ENCODE assay signal across 15 cellular contexts in genomic region chr3:72903004-72903403, GRCh38. TPM values are rescaled to one million over a fixed set of nuclear protein-coding genes. Genes with fewer than 3 reads are reported as not detected.
DNase-seq lines count a peak whose midpoint lies in the region; ATAC-seq, FAIRE-seq and TF ChIP-seq lines count a peak whose summit lies in the region.
"Had no signal": no experiment of that assay in that cellular context is flagged by ENCODE, and none has a peak within 500 bp of the region (broad histone marks: within the 10 kb centered on the region; RNA-seq: fewer than 3 reads in every experiment).

No MANE protein-coding gene starts in this region.

- TF ChIP-seq POLR2A in H1 (IDR thresholded peaks at IDR 0.05; ENCODE audit: control extremely low read depth in 1 of 2, low read depth in 2 of 2, low read length in 2 of 2) (no peak), gastrocnemius medialis (IDR thresholded peaks at IDR 0.05) (no peak)

- CTCF ChIA-PET in H1 (lab: Charles Lee; ENCODE audit: partially characterized antibody) = interaction anchor here (1.2 to 2.6 kb wide), 2 partner anchors 10 to 52 kb away, joined by 7 to 8 read pairs; no protein-coding TSS in a partner anchor

- no peak overlapping the region for H4K12ac ChIP-seq in trophoblast cell (ENCODE audit: low read depth, low read length)

- DNase-seq in GM03348 (ENCODE audit: low spot score) (peak; percentile 71), RKO (ENCODE audit: low spot score) (peak; percentile 67), H1 (ENCODE audit: low read depth in 1 of 2, low spot score in 2 of 2) (no peak), trophoblast cell (peak; percentile 68 to 89), gastrocnemius medialis (no peak), activated gamma-delta T cell treated with Interleukin-2 at 50 U/mL for 16 hours (no peak), NCI-H510A treated with DMSO at 0.1 percent for 48 hours (lab: John Stamatoyannopoulos, UW) (no peak), NCI-H1048 (lab: John Stamatoyannopoulos, UW) (no peak)
- DNase-seq: activated CD4-positive, alpha-beta T cell treated with anti-CD3 and anti-CD28 coated beads for 36 hours; NCI-H526; pancreas; stimulated activated CD4-positive, alpha-beta T cell treated with anti-CD3 and anti-CD28 coated beads, Interleukin-1b, Interleukin-23, amount 100 ng/mL, for 48 hours; stimulated activated naive B cell treated with anti-CD40 and anti-IgM and Interleukin-4, amounts not matched to agents 10 μg/mL and 1 μg/mL and 100 μg/mL, for 72 hours had no signal

- H3K27ac ChIP-seq in H1 (ENCODE audit: low read depth, low read length) = no peak overlapping the region
- no peak overlapping the region for H3K27ac ChIP-seq in trophoblast cell (ENCODE audit: low read depth, low read length)
- no peak overlapping the region for H3K27ac ChIP-seq in gastrocnemius medialis
- H3K27ac ChIP-seq: pancreas had no signal

- FAIRE-seq in H1 (lab: Jason Lieb, UNC) = no peak
- FAIRE-seq: GM12891, pancreas had no signal

- H2AFZ ChIP-seq in H1 (ENCODE audit: low read length) (no peak overlapping the region), trophoblast cell (ENCODE audit: insufficient read depth, low read length, poor library complexity) (no peak overlapping the region)

- H4K91ac ChIP-seq in H1 (replicated peaks; ENCODE audit: insufficient read length, low read length) = no peak overlapping the region
- H4K91ac ChIP-seq in trophoblast cell (ENCODE audit: low read depth, low read length) = peak overlapping the region; percentile 21

- H3K56ac ChIP-seq in H1 (replicated peaks; ENCODE audit: insufficient read length, low read depth, low read length) = no peak overlapping the region

- no peak for TF ChIP-seq RAD21 in H1 (IDR thresholded peaks at IDR 0.05 in 1 of 2, conservative IDR thresholded peaks at IDR 0.05 in 1 of 2; ENCODE audit: low read depth in 2 of 2, low read length in 2 of 2)

- no peak overlapping the region for H3K23ac ChIP-seq in H1 (ENCODE audit: insufficient read length)
- H3K23ac ChIP-seq in trophoblast cell (ENCODE audit: low read length) = no peak overlapping the region

- no peaks in the 10 kb centered on the region for H3K79me1 ChIP-seq in H1 (ENCODE audit: low read depth, low read length)
- no peaks in the 10 kb centered on the region for H3K79me1 ChIP-seq in trophoblast cell (ENCODE audit: low read length)

- H3K23me2 ChIP-seq in H1 (ENCODE audit: low read depth, low read length) = no peaks in the 10 kb centered on the region

- H3K14ac ChIP-seq in H1 (ENCODE audit: insufficient read length) = no peak overlapping the region
- no peak overlapping the region for H3K14ac ChIP-seq in trophoblast cell (ENCODE audit: low read length)

- H4K8ac ChIP-seq in H1 (ENCODE audit: extremely low read depth, insufficient read depth, low read length) (no peak overlapping the region), trophoblast cell (ENCODE audit: low read depth, low read length) (no peak overlapping the region)

- intact Hi-C loops in gastrocnemius medialis (cut with DNase I; ENCODE audit: low total_unique reads) = no loop called here

- no peaks in the 10 kb centered on the region for H4K20me1 ChIP-seq in H1 (replicated peaks in 1 of 2; ENCODE audit: control insufficient read depth in 1 of 2, insufficient read depth in 2 of 2, low read length in 2 of 2)

- ATAC-seq in gastrocnemius medialis = no peak
- ATAC-seq: activated CD4-positive, alpha-beta T cell treated with anti-CD3 and anti-CD28 coated beads for 36 hours; left lobe of liver; stimulated activated naive B cell treated with anti-CD40 and anti-IgM and Interleukin-4, amounts not matched to agents 10 μg/mL and 1 μg/mL and 100 μg/mL, for 72 hours had no signal

- in situ Hi-C loops in gastrocnemius medialis (cut with MboI; ENCODE audit: low sequenced_read_pairs in 4 of 4) = no loop called here

- no peak overlapping the region for H2BK20ac ChIP-seq in H1 (ENCODE audit: low read length)

- H3K9ac ChIP-seq in H1 (replicated peaks in 1 of 4; ENCODE audit: extremely low read depth in 1 of 4, low read depth in 3 of 4, low read length in 3 of 4) (no peak overlapping the region), trophoblast cell (ENCODE audit: low read length) (no peak overlapping the region)

- H3K4me2 ChIP-seq in H1 (ENCODE audit: insufficient read depth in 1 of 2, low read depth in 2 of 2, low read length in 2 of 2) (no peak overlapping the region), trophoblast cell (ENCODE audit: low read length) (no peak overlapping the region)

- no peak overlapping the region for H4K5ac ChIP-seq in H1 (ENCODE audit: insufficient read length, low read depth, low read length)

- TF ChIP-seq EP300 in H1 (IDR thresholded peaks at IDR 0.05; ENCODE audit: borderline replicate concordance in 1 of 2, low read depth in 2 of 2, low read length in 2 of 2) = no peak

- H3K36me3 ChIP-seq in H1 (ENCODE audit: control insufficient read depth in 2 of 4, insufficient read depth in 4 of 4, low read length in 3 of 4) (no peaks in the 10 kb centered on the region), trophoblast cell (ENCODE audit: control insufficient read depth in 1 of 2, insufficient read depth in 2 of 2, low read length in 2 of 2) (no peaks in the 10 kb centered on the region), gastrocnemius medialis (no peaks in the 10 kb centered on the region)
- H3K36me3 ChIP-seq: pancreas had no signal

- TF ChIP-seq CTCF in H1 (IDR thresholded peaks at IDR 0.05; ENCODE audit: control extremely low read depth in 1 of 3, insufficient read depth in 1 of 3, low read depth in 1 of 3, low read length in 3 of 3) = no peak
- TF ChIP-seq CTCF in gastrocnemius medialis (IDR thresholded peaks at IDR 0.05 in 4 of 5, conservative IDR thresholded peaks at IDR 0.05 in 1 of 5) = no peak

- POLR2A ChIA-PET in H1 (lab: Charles Lee; ENCODE audit: partially characterized antibody) = no interaction called here

- H3K18ac ChIP-seq in H1 (ENCODE audit: extremely low read depth, low read length) (no peak overlapping the region), trophoblast cell (ENCODE audit: low read length) (no peak overlapping the region)

- H2BK120ac ChIP-seq in H1 (replicated peaks; ENCODE audit: low read depth, low read length) (no peak overlapping the region), trophoblast cell (ENCODE audit: insufficient read depth, low read length, poor library complexity) (no peak overlapping the region)

- H3K4ac ChIP-seq in H1 (replicated peaks; ENCODE audit: insufficient read length, low read depth, low read length) (no peak overlapping the region), trophoblast cell (ENCODE audit: low read depth, low read length) (no peak overlapping the region)

- H3K27me3 ChIP-seq in H1 (replicated peaks in 1 of 4; ENCODE audit: control insufficient read depth in 3 of 4, extremely low read depth in 1 of 4, insufficient read depth in 3 of 4, low read length in 3 of 4) (no peaks in the 10 kb centered on the region), trophoblast cell (ENCODE audit: insufficient read depth, low read length) (no peaks in the 10 kb centered on the region), gastrocnemius medialis (no peaks in the 10 kb centered on the region)
- H3K27me3 ChIP-seq: pancreas had no signal

- WGBS in H1 (ENCODE audit: extremely low coverage in 1 of 2, insufficient coverage in 1 of 2, insufficient read length in 1 of 2, insufficient replicate concordance in 2 of 2, low coverage in 1 of 2, low lambda C conversion rate in 2 of 2, missing lambda C conversion rate in 1 of 2), 2 experiments = 86% methylated on average over 3 of the region's 3 CpGs; no CpG with 5 or more reads in 1 of the 2 experiments
- no CpG with 5 or more reads among the region's 3 CpGs for WGBS in trophoblast cell (ENCODE audit: extremely low coverage, insufficient coverage, insufficient read length)

- H3K4me1 ChIP-seq in H1 (replicated peaks in 1 of 4; ENCODE audit: control insufficient read depth in 3 of 4, insufficient read depth in 4 of 4, low read length in 3 of 4) (peaks cover 0 to 2% (median 0%) of the 10 kb centered on the region in 4 experiments; a peak in 1 of 7 replicates), trophoblast cell (ENCODE audit: control insufficient read depth in 1 of 2, insufficient read depth in 2 of 2, low read length in 2 of 2) (peaks cover 3 to 9% of the 10 kb centered on the region in 2 experiments), gastrocnemius medialis (no peaks in the 10 kb centered on the region)
- H3K4me1 ChIP-seq: pancreas had no signal

- H3K79me2 ChIP-seq in H1 (ENCODE audit: control insufficient read depth in 1 of 2, insufficient read depth in 2 of 2, low read length in 2 of 2) (no peaks in the 10 kb centered on the region), trophoblast cell (ENCODE audit: control insufficient read depth, insufficient read depth, low read length, poor library complexity) (no peaks in the 10 kb centered on the region)

- no peak overlapping the region for H2BK5ac ChIP-seq in H1 (ENCODE audit: low read depth, low read length)
- no peak overlapping the region for H2BK5ac ChIP-seq in trophoblast cell (ENCODE audit: low read depth, low read length, poor library complexity)

- no peak overlapping the region for H2BK15ac ChIP-seq in H1 (ENCODE audit: low read length)

- no peak overlapping the region for H2AK5ac ChIP-seq in H1 (ENCODE audit: low read depth, low read length)
- H2AK5ac ChIP-seq in trophoblast cell (ENCODE audit: low read length) = no peak overlapping the region

- H2BK12ac ChIP-seq in H1 (ENCODE audit: low read depth, low read length) (no peak overlapping the region), trophoblast cell (ENCODE audit: low read length) (no peak overlapping the region)

- no peaks in the 10 kb centered on the region for H3K9me3 ChIP-seq in H1 (ENCODE audit: insufficient read depth in 2 of 2, low read depth in 1 of 2, low read length in 1 of 2)
- no peaks in the 10 kb centered on the region for H3K9me3 ChIP-seq in trophoblast cell (ENCODE audit: insufficient read depth, low read depth, low read length)
- H3K9me3 ChIP-seq in gastrocnemius medialis = no peaks in the 10 kb centered on the region
- H3K9me3 ChIP-seq: pancreas had no signal

- H3K4me3 ChIP-seq in H1 (ENCODE audit: extremely low read depth in 1 of 4, insufficient read depth in 2 of 4, low read depth in 3 of 4, low read length in 4 of 4) (no peak overlapping the region), trophoblast cell (ENCODE audit: low read depth, low read length) (no peak overlapping the region), gastrocnemius medialis (no peak overlapping the region)
- H3K4me3 ChIP-seq: pancreas had no signal

RNA-seq across cellular contexts. Expression of gene GXYLT2, which starts 15.2 kb away (rescaled TPM):
- total RNA-seq in H1 (2021; fragmentation: NEBNext Ultra II Directional; extraction: Animal tissue kit (Norgen Biotek cat#: 25700)) = 3.9 and 5.6 TPM in 2 replicates
- 1.3 and 1.8 TPM in 2 replicates for polyA plus RNA-seq in H1 (2011; rRNA removed)
- polyA plus RNA-seq in H1 (2011; cell fraction: cytosol; rRNA removed) = 1.6 TPM
- 2.5 TPM for polyA plus RNA-seq in H1 (2011; cell fraction: nucleus; rRNA removed)
- polyA plus RNA-seq in H1 (2012, experiment 1 of 2) = 1.2 to 2.1 TPM (median 1.7 TPM) in 4 replicates
- 0.73 TPM for polyA plus RNA-seq in H1 (2012, experiment 2 of 2)
- 3.6 TPM for polyA plus RNA-seq in H1 (2013, experiment 1 of 2)
- polyA plus RNA-seq in H1 (2013, experiment 2 of 2) = 3.8 TPM
- polyA minus RNA-seq in H1 (2011; rRNA and poly(A)+ RNA removed) = 3.2 and 6.7 TPM in 2 replicates
- 4.2 TPM for polyA minus RNA-seq in H1 (2011; cell fraction: cytosol; rRNA and poly(A)+ RNA removed)
- 7.5 TPM for polyA minus RNA-seq in H1 (2011; cell fraction: nucleus; rRNA and poly(A)+ RNA removed)
- polyA plus RNA-seq in trophoblast cell (2013) = 7.8 and 8.2 TPM in 2 replicates
- under 1 TPM in 3 of 4 donors, not detected in 1; 0.31 to 0.94 (median 0.38) TPM for total RNA-seq in gastrocnemius medialis

RNA-seq across cellular contexts. Expression of gene SHQ1, which starts 54.8 kb away (rescaled TPM):
- 33.7 and 34.4 TPM in 2 replicates for total RNA-seq in H1 (2021; fragmentation: NEBNext Ultra II Directional; extraction: Animal tissue kit (Norgen Biotek cat#: 25700))
- polyA plus RNA-seq in H1 (2011; rRNA removed) = 7.5 and 10.7 TPM in 2 replicates
- 11.5 TPM for polyA plus RNA-seq in H1 (2011; cell fraction: cytosol; rRNA removed)
- 16.6 TPM for polyA plus RNA-seq in H1 (2011; cell fraction: nucleus; rRNA removed)
- 14.1 to 27.9 TPM (median 17.1 TPM) in 4 replicates for polyA plus RNA-seq in H1 (2012, experiment 1 of 2)
- 2.0 TPM for polyA plus RNA-seq in H1 (2012, experiment 2 of 2)
- 14.7 TPM for polyA plus RNA-seq in H1 (2013, experiment 1 of 2)
- polyA plus RNA-seq in H1 (2013, experiment 2 of 2) = 14.9 TPM
- polyA minus RNA-seq in H1 (2011; rRNA and poly(A)+ RNA removed) = 11.1 and 13.8 TPM in 2 replicates
- 17.9 TPM for polyA minus RNA-seq in H1 (2011; cell fraction: cytosol; rRNA and poly(A)+ RNA removed)
- 51.4 TPM for polyA minus RNA-seq in H1 (2011; cell fraction: nucleus; rRNA and poly(A)+ RNA removed)
- 10.1 and 10.5 TPM in 2 replicates for polyA plus RNA-seq in trophoblast cell (2013)
- 10 to 100 TPM in 3 of 4 donors, 1 to 10 TPM in 1; 9.2 to 15.0 (median 12.6) TPM for total RNA-seq in gastrocnemius medialis

Comparison
In these comparisons a context has a peak if more than half of its experiments do, and no peak if none do; other contexts are left out.
1. DNase-seq: peak in GM03348 (single experiment), RKO (single experiment) and trophoblast cell (2 of 2); none in H1 (0 of 2), gastrocnemius medialis (0 of 2), activated gamma-delta T cell treated with Interleukin-2 at 50 U/mL for 16 hours (single experiment), NCI-H510A treated with DMSO at 0.1 percent for 48 hours (single experiment) and NCI-H1048 (single experiment).